In genomic region chr14:42556551-42556950, GRCh38 we compare ENCODE assay signal across 20 cellular contexts.
"Had no signal": no experiment of that assay in that cellular context is flagged by ENCODE, and none has a peak within 500 bp of the region (broad histone marks: within the 10 kb centered on the region; RNA-seq: fewer than 3 reads in every experiment).

No MANE protein-coding gene starts in this region.

- H3K27ac Mint-ChIP-seq: activated CD8-positive, alpha-beta T cell treated with anti-CD3 and anti-CD28 coated beads for 36 hours; activated naive CD8-positive, alpha-beta T cell treated with anti-CD3 and anti-CD28 coated beads for 36 hours; activated T-helper 17 cell treated with anti-CD3 and anti-CD28 coated beads, Interleukin-2, amount 50 U/mL, for 72 hours; natural killer cell treated with Interleukin-12 subunit alpha and Interleukin-12 subunit beta and Interleukin-15 and Interleukin-18, amount 100 ng/mL, for 72 hours; stimulated activated naive B cell treated with anti-CD40 and anti-IgM and Interleukin-4, amounts not matched to agents 10 μg/mL and 1 μg/mL and 100 μg/mL, for 72 hours had no signal

- H3K9me3 ChIP-seq: neutrophil, thyroid gland had no signal

- H3K27me3 ChIP-seq: cardiac muscle cell, neutrophil, thyroid gland had no signal

- H3K9ac ChIP-seq: parathyroid adenoma had no signal

- H3K4me3 ChIP-seq: cardiac muscle cell, thyroid gland had no signal

- H3K4me1 Mint-ChIP-seq: activated naive CD8-positive, alpha-beta T cell treated with anti-CD3 and anti-CD28 coated beads for 36 hours; activated T-helper 17 cell treated with anti-CD3 and anti-CD28 coated beads, Interleukin-2, amount 50 U/mL, for 72 hours; stimulated activated naive B cell treated with anti-CD40 and anti-IgM and Interleukin-4, amounts not matched to agents 10 μg/mL and 1 μg/mL and 100 μg/mL, for 72 hours had no signal

- H3K4me1 ChIP-seq: parathyroid adenoma, thyroid gland had no signal

- H2AFZ ChIP-seq: parathyroid adenoma had no signal

- H3K36me3 ChIP-seq: cardiac muscle cell, neutrophil, thyroid gland had no signal

- H3K27ac ChIP-seq: cardiac muscle cell, epithelial cell of prostate, neutrophil, parathyroid adenoma, thyroid gland had no signal

- ATAC-seq: activated CD8-positive, alpha-beta T cell treated with anti-CD3 and anti-CD28 coated beads for 36 hours; activated T-helper 17 cell treated with anti-CD3 and anti-CD28 coated beads, Interleukin-2, amount 50 U/mL, for 72 hours; natural killer cell treated with Interleukin-12 subunit alpha and Interleukin-12 subunit beta and Interleukin-15 and Interleukin-18, amount 100 ng/mL, for 72 hours; stimulated activated naive B cell treated with anti-CD40 and anti-IgM and Interleukin-4, amounts not matched to agents 10 μg/mL and 1 μg/mL and 100 μg/mL, for 72 hours had no signal

- H3K79me2 ChIP-seq: parathyroid adenoma had no signal

- DNase-seq: activated CD4-positive, alpha-beta T cell treated with anti-CD3 and anti-CD28 coated beads for 48 hours; activated CD4-positive, CD25-positive, alpha-beta regulatory T cell; activated CD8-positive, alpha-beta T cell treated with anti-CD3 and anti-CD28 coated beads for 36 hours; activated naive CD4-positive, alpha-beta T cell; activated naive CD8-positive, alpha-beta T cell treated with anti-CD3 and anti-CD28 coated beads for 36 hours; activated T-cell treated with anti-CD3 and anti-CD28 coated beads, Interleukin-2, amount 50 U/mL, for 1 hour; amniotic stem cell; dermis blood vessel endothelial cell; foreskin melanocyte; head of caudate nucleus; mesendoderm; stimulated activated naive B cell treated with anti-CD40 and anti-IgM and Interleukin-4, amounts not matched to agents 10 μg/mL and 1 μg/mL and 100 μg/mL, for 72 hours; T1000; thyroid gland had no signal

- H3K27me3 Mint-ChIP-seq: activated CD8-positive, alpha-beta T cell treated with anti-CD3 and anti-CD28 coated beads for 36 hours; activated naive CD8-positive, alpha-beta T cell treated with anti-CD3 and anti-CD28 coated beads for 36 hours; activated T-helper 17 cell treated with anti-CD3 and anti-CD28 coated beads, Interleukin-2, amount 50 U/mL, for 72 hours; natural killer cell treated with Interleukin-12 subunit alpha and Interleukin-12 subunit beta and Interleukin-15 and Interleukin-18, amount 100 ng/mL, for 72 hours; stimulated activated naive B cell treated with anti-CD40 and anti-IgM and Interleukin-4, amounts not matched to agents 10 μg/mL and 1 μg/mL and 100 μg/mL, for 72 hours had no signal

- H3K4me3 Mint-ChIP-seq: activated CD8-positive, alpha-beta T cell treated with anti-CD3 and anti-CD28 coated beads for 36 hours; activated naive CD8-positive, alpha-beta T cell treated with anti-CD3 and anti-CD28 coated beads for 36 hours; activated T-helper 17 cell treated with anti-CD3 and anti-CD28 coated beads, Interleukin-2, amount 50 U/mL, for 72 hours; natural killer cell treated with Interleukin-12 subunit alpha and Interleukin-12 subunit beta and Interleukin-15 and Interleukin-18, amount 100 ng/mL, for 72 hours; stimulated activated naive B cell treated with anti-CD40 and anti-IgM and Interleukin-4, amounts not matched to agents 10 μg/mL and 1 μg/mL and 100 μg/mL, for 72 hours had no signal
